ENCODE assay signal across 11 cellular contexts in genomic region chr15:38894260-38894948, GRCh38.
A peak's percentile ranks its signal among the peaks of the same experiment; 100 is the strongest.
DNase-seq lines count a peak whose midpoint lies in the region; ATAC-seq and TF ChIP-seq lines count a peak whose summit lies in the region.
"Had no signal": no experiment of that assay in that cellular context is flagged by ENCODE, and none has a peak within 500 bp of the region (broad histone marks: within the 10 kb centered on the region; RNA-seq: fewer than 3 reads in every experiment).

No MANE protein-coding gene starts in this region.

- no peak for TF ChIP-seq CTCF in fibroblast of the aortic adventitia (IDR thresholded peaks at IDR 0.05; ENCODE audit: insufficient read depth, low read length)
- TF ChIP-seq CTCF in BE2C (IDR thresholded peaks at IDR 0.05; ENCODE audit: low read depth, low read length), result no peak
- TF ChIP-seq CTCF in ascending aorta (IDR thresholded peaks at IDR 0.05), result no peak

- ATAC-seq in SK-N-SH treated with all-trans-retinoic acid at 6 μM for 48 hours, result peak; percentile 76
- ATAC-seq: HepG2 had no signal

- no peak overlapping the region for H3K4me2 ChIP-seq in Karpas-422 (ENCODE audit: low read depth, low read length, poor library complexity, severe bottlenecking)

- peaks cover 11% of the 10 kb centered on the region for H3K4me1 ChIP-seq in BE2C
- H3K4me1 ChIP-seq in Karpas-422 (ENCODE audit: low read length), result no peaks in the 10 kb centered on the region
- H3K4me1 ChIP-seq in ascending aorta, result no peaks in the 10 kb centered on the region

- intact Hi-C loops in ascending aorta (cut with DNase I), result no loop called here

- no peak overlapping the region for H3K27ac ChIP-seq in Karpas-422 (ENCODE audit: low read length)
- no peak overlapping the region for H3K27ac ChIP-seq in ascending aorta
- H3K27ac ChIP-seq: upper lobe of left lung had no signal

- DNase-seq in GM03348 (ENCODE audit: low spot score) (peak; percentile 62), fibroblast of the aortic adventitia (ENCODE audit: low read depth) (peak; percentile 95), renal cortical epithelial cell (ENCODE audit: low read depth) (peak; percentile 99), BE2C (no peak), Karpas-422 (no peak), ascending aorta (ENCODE audit: low spot score in 2 of 2) (no peak), NCI-H82 (lab: John Stamatoyannopoulos, UW) (no peak)
- DNase-seq: DND-41, upper lobe of left lung had no signal

- no peaks in the 10 kb centered on the region for H3K9me2 ChIP-seq in Karpas-422 (replicated peaks; ENCODE audit: insufficient read depth, low read length)

- H3K9me3 ChIP-seq in BE2C (no peaks in the 10 kb centered on the region), Karpas-422 (ENCODE audit: low read length) (no peaks in the 10 kb centered on the region), ascending aorta (no peaks in the 10 kb centered on the region)
- H3K9me3 ChIP-seq: upper lobe of left lung had no signal

- H3K27me3 ChIP-seq in BE2C (no peaks in the 10 kb centered on the region), Karpas-422 (ENCODE audit: low read length) (no peaks in the 10 kb centered on the region), ascending aorta (no peaks in the 10 kb centered on the region)
- H3K27me3 ChIP-seq: upper lobe of left lung had no signal

- H3K4me3 ChIP-seq in fibroblast of the aortic adventitia (ENCODE audit: low read depth, low read length), result no peak overlapping the region
- H3K4me3 ChIP-seq in BE2C (ENCODE audit: low read depth, low read length), result no peak overlapping the region
- no peak overlapping the region for H3K4me3 ChIP-seq in Karpas-422 (ENCODE audit: low read length)
- no peak overlapping the region for H3K4me3 ChIP-seq in ascending aorta
- H3K4me3 ChIP-seq: upper lobe of left lung had no signal

- no peaks in the 10 kb centered on the region for H3K79me2 ChIP-seq in Karpas-422 (ENCODE audit: low read length)

- H3K36me3 ChIP-seq in BE2C (no peaks in the 10 kb centered on the region), Karpas-422 (ENCODE audit: insufficient read depth, low read length) (no peaks in the 10 kb centered on the region), ascending aorta (no peaks in the 10 kb centered on the region)
- H3K36me3 ChIP-seq: upper lobe of left lung had no signal

- no peak overlapping the region for H3K9ac ChIP-seq in Karpas-422 (ENCODE audit: low read length)

- no peaks in the 10 kb centered on the region for H4K20me1 ChIP-seq in Karpas-422 (ENCODE audit: insufficient read depth, low read depth, low read length)

- no peak overlapping the region for H2AFZ ChIP-seq in Karpas-422 (ENCODE audit: low read length)

TF ChIP-seq in SK-N-SH treated with all-trans-retinoic acid at 6 μM for 48 hours, 23 proteins besides CTCF, POLR2A, EP300 and RAD21:
- peak; percentile 76 for TF ChIP-seq ISL1 (CRISPR knock-in tag; IDR thresholded peaks at IDR 0.05)
- 0 out of 2 replicates have a peak, but pooled peaks have one; percentile 21 for TF ChIP-seq RARB (CRISPR knock-in tag; IDR thresholded peaks at IDR 0.05)
- TF ChIP-seq PPARA (CRISPR knock-in tag; IDR thresholded peaks at IDR 0.05; ENCODE audit: borderline replicate concordance), result no peak
- peak; percentile 99 for TF ChIP-seq ZFP3 (CRISPR knock-in tag; IDR thresholded peaks at IDR 0.05)

Comparison
In these comparisons a context has a peak if more than half of its experiments do, and no peak if none do; other contexts are left out.
1. DNase-seq: peak in GM03348 (single experiment), fibroblast of the aortic adventitia (single experiment) and renal cortical epithelial cell (single experiment); none in BE2C (single experiment), Karpas-422 (single experiment), ascending aorta (0 of 2) and NCI-H82 (single experiment).